8 cellular contexts compared by ENCODE assay signal in the genomic region with DNA sequence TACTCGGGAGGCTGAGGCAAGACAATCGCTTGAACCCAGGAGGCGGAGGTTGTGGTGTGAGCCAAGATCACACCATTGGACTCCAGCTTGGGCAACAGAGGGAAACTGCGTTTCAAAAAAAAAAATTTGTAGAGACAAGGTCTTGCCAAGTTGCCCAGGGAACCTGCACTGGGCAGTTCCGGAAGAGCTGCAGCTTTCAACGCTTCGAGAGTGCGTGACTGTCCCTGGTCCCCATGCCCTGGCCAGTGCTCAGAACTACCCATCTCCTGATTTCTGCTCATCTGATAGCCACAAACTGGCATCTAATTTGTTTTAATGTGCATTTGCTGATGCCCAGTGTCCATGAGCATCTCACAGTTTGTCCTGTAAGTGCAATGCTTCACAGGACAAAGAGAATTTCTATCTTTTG. TPM values are rescaled to one million over a fixed set of nuclear protein-coding genes. Genes with fewer than 3 reads are reported as not detected.
DNase-seq lines count a peak whose midpoint lies in the region; ATAC-seq and TF ChIP-seq lines count a peak whose summit lies in the region.

No MANE protein-coding gene starts in this region.

- no peaks in the 10 kb centered on the region for H3K9me3 Mint-ChIP-seq in activated CD4-positive, alpha-beta T cell treated with anti-CD3 and anti-CD28 coated beads, Interleukin-2, amount 10 ng/mL, durations not matched to agents 7 days and 5 days
- H3K9me3 Mint-ChIP-seq in stimulated activated effector memory CD8-positive, alpha-beta T cell treated with anti-CD3 and anti-CD28 coated beads, Interleukin-12 subunit alpha, Interleukin-12 subunit beta, amount 100 ng/mL, for 72 hours = no peaks in the 10 kb centered on the region

- peaks cover 49% of the 10 kb centered on the region for H3K4me1 ChIP-seq in left ventricle myocardium inferior

- DNase-seq in activated CD4-positive, alpha-beta T cell treated with anti-CD3 and anti-CD28 coated beads, Interleukin-2, amount 10 ng/mL, durations not matched to agents 7 days and 5 days = no peak
- no peak for DNase-seq in activated CD4-positive, alpha-beta T cell treated with anti-CD3 and anti-CD28 coated beads for 48 hours
- DNase-seq in activated CD8-positive, alpha-beta memory T cell treated with anti-CD3 and anti-CD28 coated beads, Interleukin-2, amount 50 U/mL, for 48 hours = peak; percentile 68
- DNase-seq in left ventricle myocardium inferior = no peak
- peak in 1 of 2 donors; percentile 52 for DNase-seq in stimulated activated effector memory CD8-positive, alpha-beta T cell treated with anti-CD3 and anti-CD28 coated beads, Interleukin-12 subunit alpha, Interleukin-12 subunit beta, amount 100 ng/mL, for 72 hours (ENCODE audit: low spot score in 2 of 2)
- no peak for DNase-seq in NCI-H2107 treated with DMSO at 0.1 percent for 48 hours (lab: John Stamatoyannopoulos, UW; ENCODE audit: unreplicated experiment)

- ATAC-seq in stimulated activated effector memory CD8-positive, alpha-beta T cell treated with anti-CD3 and anti-CD28 coated beads, Interleukin-12 subunit alpha, Interleukin-12 subunit beta, amount 100 ng/mL, for 72 hours = no peak
- no peak for ATAC-seq in HG03457 (IDR thresholded peaks at IDR 0.05; ENCODE audit: unreplicated experiment)
- no peak for ATAC-seq in GM21576 (IDR thresholded peaks at IDR 0.05; ENCODE audit: unreplicated experiment)

- H3K27me3 Mint-ChIP-seq in activated CD4-positive, alpha-beta T cell treated with anti-CD3 and anti-CD28 coated beads, Interleukin-2, amount 10 ng/mL, durations not matched to agents 7 days and 5 days = peaks cover 10% of the 10 kb centered on the region

- H3K4me3 ChIP-seq in left ventricle myocardium inferior = peak overlapping the region; percentile 93

- H3K4me1 Mint-ChIP-seq in activated CD4-positive, alpha-beta T cell treated with anti-CD3 and anti-CD28 coated beads, Interleukin-2, amount 10 ng/mL, durations not matched to agents 7 days and 5 days = peaks cover 22% of the 10 kb centered on the region
- peaks cover 33% of the 10 kb centered on the region for H3K4me1 Mint-ChIP-seq in stimulated activated effector memory CD8-positive, alpha-beta T cell treated with anti-CD3 and anti-CD28 coated beads, Interleukin-12 subunit alpha, Interleukin-12 subunit beta, amount 100 ng/mL, for 72 hours

- H3K4me3 Mint-ChIP-seq in activated CD4-positive, alpha-beta T cell treated with anti-CD3 and anti-CD28 coated beads, Interleukin-2, amount 10 ng/mL, durations not matched to agents 7 days and 5 days = peak overlapping the region; percentile 84
- H3K4me3 Mint-ChIP-seq in stimulated activated effector memory CD8-positive, alpha-beta T cell treated with anti-CD3 and anti-CD28 coated beads, Interleukin-12 subunit alpha, Interleukin-12 subunit beta, amount 100 ng/mL, for 72 hours = peak overlapping the region; percentile 98

- no peak for TF ChIP-seq CTCF in left ventricle myocardium inferior (IDR thresholded peaks at IDR 0.05; ENCODE audit: borderline replicate concordance)

- POLR2A ChIA-PET in activated CD4-positive, alpha-beta T cell treated with anti-CD3 and anti-CD28 coated beads, Interleukin-2, amount 10 ng/mL, durations not matched to agents 7 days and 5 days (lab: Charles Lee) = interaction anchor here (0.6 to 1.0 kb wide), 4 partner anchors 10 to 360 kb away, joined by 3 to 9 read pairs (median 5); no protein-coding TSS in a partner anchor

- peak overlapping the region; percentile 83 for H3K27ac Mint-ChIP-seq in activated CD4-positive, alpha-beta T cell treated with anti-CD3 and anti-CD28 coated beads, Interleukin-2, amount 10 ng/mL, durations not matched to agents 7 days and 5 days
- H3K27ac Mint-ChIP-seq in stimulated activated effector memory CD8-positive, alpha-beta T cell treated with anti-CD3 and anti-CD28 coated beads, Interleukin-12 subunit alpha, Interleukin-12 subunit beta, amount 100 ng/mL, for 72 hours = peak overlapping the region; percentile 99

- intact Hi-C loops in left ventricle myocardium inferior (cut with micrococcal nuclease) = no loop called here

- H3K9me3 ChIP-seq in left ventricle myocardium inferior (replicated peaks) = peaks cover 4% of the 10 kb centered on the region

- H3K36me3 Mint-ChIP-seq in activated CD4-positive, alpha-beta T cell treated with anti-CD3 and anti-CD28 coated beads, Interleukin-2, amount 10 ng/mL, durations not matched to agents 7 days and 5 days (ENCODE audit: low read depth) = peaks cover 50% of the 10 kb centered on the region
- peaks cover 59% of the 10 kb centered on the region for H3K36me3 Mint-ChIP-seq in stimulated activated effector memory CD8-positive, alpha-beta T cell treated with anti-CD3 and anti-CD28 coated beads, Interleukin-12 subunit alpha, Interleukin-12 subunit beta, amount 100 ng/mL, for 72 hours

- peak overlapping the region; percentile 99 for H3K27ac ChIP-seq in left ventricle myocardium inferior (replicated peaks)

- no peaks in the 10 kb centered on the region for H3K27me3 ChIP-seq in left ventricle myocardium inferior (ENCODE audit: low read depth)

- peaks cover 40% of the 10 kb centered on the region for H3K36me3 ChIP-seq in left ventricle myocardium inferior

- CTCF ChIA-PET in activated CD4-positive, alpha-beta T cell treated with anti-CD3 and anti-CD28 coated beads, Interleukin-2, amount 10 ng/mL, durations not matched to agents 7 days and 5 days (lab: Charles Lee) = interaction anchor here (0.6 to 1.7 kb wide), 5 partner anchors 10 to 409 kb away, joined by 3 to 8 read pairs (median 4); no protein-coding TSS in a partner anchor

RNA-seq across cellular contexts. Expression of a gene that starts 4.0 kb away (rescaled TPM):
- total RNA-seq in activated CD4-positive, alpha-beta T cell treated with anti-CD3 and anti-CD28 coated beads, Interleukin-2, amount 10 ng/mL, durations not matched to agents 7 days and 5 days = 1,000 to 10,000 TPM; 4,611 to 5,328 TPM
- 342 TPM for total RNA-seq in left ventricle myocardium inferior

RNA-seq across cellular contexts. Expression of a gene that starts 19.5 kb away (rescaled TPM):
- total RNA-seq in activated CD4-positive, alpha-beta T cell treated with anti-CD3 and anti-CD28 coated beads, Interleukin-2, amount 10 ng/mL, durations not matched to agents 7 days and 5 days = under 1 TPM; 0.22 to 0.33 TPM
- 0.38 TPM for total RNA-seq in left ventricle myocardium inferior

RNA-seq across cellular contexts. Expression of a gene that starts 43.5 kb away (rescaled TPM):
- 10 to 100 TPM; 30.8 to 42.1 TPM for total RNA-seq in activated CD4-positive, alpha-beta T cell treated with anti-CD3 and anti-CD28 coated beads, Interleukin-2, amount 10 ng/mL, durations not matched to agents 7 days and 5 days
- 15.9 TPM for total RNA-seq in left ventricle myocardium inferior

Comparison
In these comparisons a context has a peak if more than half of its experiments do, and no peak if none do; other contexts are left out.
1. RNA of a gene that starts 4.0 kb away (total RNA-seq): 4,611 to 5,328 TPM in activated CD4-positive, alpha-beta T cell treated with anti-CD3 and anti-CD28 coated beads, Interleukin-2, amount 10 ng/mL, durations not matched to agents 7 days and 5 days; 342 TPM in left ventricle myocardium inferior (single experiment); every median in the first group is over 10 times any median in the second.